9 cellular contexts compared by ENCODE assay signal in genomic region chr12:25377475-25378179, GRCh38.
DNase-seq lines count a peak whose midpoint lies in the region; ATAC-seq and TF ChIP-seq lines count a peak whose summit lies in the region.
"Had no signal": no experiment of that assay in that cellular context is flagged by ENCODE, and none has a peak within 500 bp of the region (broad histone marks: within the 10 kb centered on the region; RNA-seq: fewer than 3 reads in every experiment).

No MANE protein-coding gene starts in this region.

- RAD21 ChIA-PET in HCT116 (lab: Charles Lee; ENCODE audit: low non-redundant PET in 1 of 2, low total read pairs in 2 of 2, uncharacterized antibody in 2 of 2, unreplicated experiment in 2 of 2): no interaction called here

- TF ChIP-seq POLR2A in HCT116 (IDR thresholded peaks at IDR 0.05; ENCODE audit: borderline replicate concordance, extremely low read depth, insufficient read depth, insufficient read length) (no peak), prostate gland (IDR thresholded peaks at IDR 0.05) (no peak)

- CTCF ChIA-PET in AG04450 (lab: Charles Lee): interaction anchor here (0.6 to 2.5 kb wide), 3 partner anchors 11 to 172 kb away, joined by 3 to 11 read pairs (median 3); no protein-coding TSS in a partner anchor
- CTCF ChIA-PET in HCT116 (lab: Charles Lee): interaction anchor here (2.4 kb wide), 1 partner anchor 137 kb away, joined by 8 read pairs; no protein-coding TSS in a partner anchor

- peaks cover 3% of the 10 kb centered on the region for H3K36me3 Mint-ChIP-seq in T-helper 2 cell treated with Interferon-gamma antibody and Interleukin-4, amounts not matched to agents 5 μg/mL and 100 μg/mL, for 36 hours (ENCODE audit: low read depth)

- peaks cover 64% of the 10 kb centered on the region for H3K4me1 Mint-ChIP-seq in T-helper 2 cell treated with Interferon-gamma antibody and Interleukin-4, amounts not matched to agents 5 μg/mL and 100 μg/mL, for 36 hours (ENCODE audit: low read depth)

- no peaks in the 10 kb centered on the region for H4K20me1 ChIP-seq in HCT116 (ENCODE audit: insufficient read depth)

- H3K27me3 ChIP-seq in AG04450 (ENCODE audit: control insufficient read depth, insufficient read depth, low read length): no peaks in the 10 kb centered on the region
- no peaks in the 10 kb centered on the region for H3K27me3 ChIP-seq in HCT116 (ENCODE audit: insufficient read depth, low read length)
- no peaks in the 10 kb centered on the region for H3K27me3 ChIP-seq in foreskin keratinocyte
- H3K27me3 ChIP-seq in prostate gland (replicated peaks; ENCODE audit: insufficient read depth): no peaks in the 10 kb centered on the region
- H3K27me3 ChIP-seq: heart right ventricle had no signal

- no peak for TF ChIP-seq RAD21 in HCT116 (IDR thresholded peaks at IDR 0.05; ENCODE audit: low read depth)

- H3K9me3 Mint-ChIP-seq in T-helper 2 cell treated with Interferon-gamma antibody and Interleukin-4, amounts not matched to agents 5 μg/mL and 100 μg/mL, for 36 hours: peaks cover 7% of the 10 kb centered on the region

- 67% methylated on average over 5 of the region's 5 CpGs for WGBS in prostate gland

- H3K9me3 ChIP-seq in AG04450 (ENCODE audit: control insufficient read depth, insufficient read depth, low read length) (no peaks in the 10 kb centered on the region), HCT116 (ENCODE audit: control insufficient read depth in 1 of 2, insufficient read depth in 1 of 2, low read depth in 1 of 2, low read length in 2 of 2) (no peaks in the 10 kb centered on the region), prostate gland (no peaks in the 10 kb centered on the region)
- H3K9me3 ChIP-seq: heart right ventricle had no signal

- H3K4me1 ChIP-seq in HCT116 (ENCODE audit: control insufficient read depth in 1 of 2, insufficient read depth in 2 of 2, low read length in 2 of 2): peaks cover 0 to 15% of the 10 kb centered on the region in 2 experiments; a peak in 2 of 4 replicates
- H3K4me1 ChIP-seq in foreskin keratinocyte: peaks cover 16% of the 10 kb centered on the region
- no peaks in the 10 kb centered on the region for H3K4me1 ChIP-seq in prostate gland (replicated peaks)

- peak overlapping the region; percentile 48 for H3K4me2 ChIP-seq in HCT116 (ENCODE audit: low read length)

- peak; percentile 63 for DNase-seq in AG04450 (ENCODE audit: low read depth, low spot score)
- DNase-seq in HCT116 (ENCODE audit: low read depth, low spot score): no peak
- peak; percentile 61 for DNase-seq in T-helper 2 cell treated with Interferon-gamma antibody and Interleukin-4, amounts not matched to agents 5 μg/mL and 100 μg/mL, for 36 hours (ENCODE audit: low spot score)
- peak in 1 of 2 donors; percentile 55 for DNase-seq in foreskin keratinocyte
- no peak for DNase-seq in putamen (ENCODE audit: low spot score)
- no peak for DNase-seq in NCI-H2196 (lab: John Stamatoyannopoulos, UW; ENCODE audit: unreplicated experiment)
- DNase-seq in prostate gland (ENCODE audit: low spot score): no peak
- DNase-seq: heart right ventricle had no signal

- H2AFZ ChIP-seq in HCT116 (ENCODE audit: low read depth, low read length, poor library complexity, severe bottlenecking): peak overlapping the region; percentile 24

- intact Hi-C loops in HCT116 (cut with micrococcal nuclease): no loop called here
- intact Hi-C loops in prostate gland (cut with DNase I): no loop called here

- no peaks in the 10 kb centered on the region for H3K36me3 ChIP-seq in HCT116 (ENCODE audit: control insufficient read depth in 1 of 2, insufficient read depth in 2 of 2, low read length in 2 of 2)
- no peaks in the 10 kb centered on the region for H3K36me3 ChIP-seq in prostate gland
- H3K36me3 ChIP-seq: heart right ventricle had no signal

- POLR2A ChIA-PET in AG04450 (lab: Yijun Ruan, JAX): interaction anchor here (1.2 kb wide), 1 partner anchor 44 kb away, joined by 3 read pairs; no protein-coding TSS in a partner anchor
- POLR2A ChIA-PET in HCT116 (lab: Charles Lee): interaction anchor here (1.8 kb wide), 1 partner anchor 10 kb away, joined by 10 read pairs; no protein-coding TSS in a partner anchor

- TF ChIP-seq CTCF in AG04450 (IDR thresholded peaks at IDR 0.05; ENCODE audit: low read depth, low read length) (peak; percentile 24; the same call in 1 of the 2 replicates), HCT116 (IDR thresholded peaks at IDR 0.05 in 2 of 3, conservative IDR thresholded peaks at IDR 0.05 in 1 of 3; ENCODE audit: borderline replicate concordance in 1 of 3, insufficient read depth in 1 of 3, low read depth in 2 of 3, low read length in 2 of 3) (no peak), foreskin keratinocyte (conservative IDR thresholded peaks at IDR 0.05) (no peak), prostate gland (IDR thresholded peaks at IDR 0.05) (no peak)

- ATAC-seq in HCT116 (peak; percentile 52; the same call in 1 of the 2 replicates), foreskin keratinocyte (peak; percentile 49), HG02970 (IDR thresholded peaks at IDR 0.05; ENCODE audit: low FRiP score, unreplicated experiment) (no peak)

- H3K4me3 ChIP-seq in AG04450 (ENCODE audit: low read depth, low read length): no peak overlapping the region
- H3K4me3 ChIP-seq in HCT116 (replicated peaks in 1 of 2; ENCODE audit: low read depth in 1 of 2, low read length in 2 of 2): no peak overlapping the region
- no peak overlapping the region for H3K4me3 ChIP-seq in prostate gland
- H3K4me3 ChIP-seq: heart right ventricle had no signal

- peak overlapping the region; percentile 38 for H3K4me3 Mint-ChIP-seq in T-helper 2 cell treated with Interferon-gamma antibody and Interleukin-4, amounts not matched to agents 5 μg/mL and 100 μg/mL, for 36 hours

- H3K27ac ChIP-seq in AG04450 (ENCODE audit: low read depth, low read length): peak overlapping the region; percentile 21
- no peak overlapping the region for H3K27ac ChIP-seq in HCT116 (ENCODE audit: low read depth, low read length)
- no peak overlapping the region for H3K27ac ChIP-seq in foreskin keratinocyte
- H3K27ac ChIP-seq in prostate gland: no peak overlapping the region

- no peaks in the 10 kb centered on the region for H3K79me2 ChIP-seq in HCT116 (ENCODE audit: insufficient read depth, low read length)

- H3K9me2 ChIP-seq in HCT116 (ENCODE audit: insufficient read depth): no peaks in the 10 kb centered on the region

- H3K9ac ChIP-seq in HCT116 (ENCODE audit: low read length): no peak overlapping the region

- no TSS peak for BruUV-seq in HCT116 (replicated peaks; lab: Mats Ljungman, UMichigan)

- H3K27me3 Mint-ChIP-seq in T-helper 2 cell treated with Interferon-gamma antibody and Interleukin-4, amounts not matched to agents 5 μg/mL and 100 μg/mL, for 36 hours (ENCODE audit: low read depth): peaks cover 2% of the 10 kb centered on the region

- H3K27ac Mint-ChIP-seq in T-helper 2 cell treated with Interferon-gamma antibody and Interleukin-4, amounts not matched to agents 5 μg/mL and 100 μg/mL, for 36 hours: peak overlapping the region; percentile 73

TF ChIP-seq in HCT116, 20 proteins besides CTCF, POLR2A, EP300 and RAD21:
- TF ChIP-seq SP1 (IDR thresholded peaks at IDR 0.05; ENCODE audit: low read depth) (peak; percentile 13; the same call in 1 of the 2 replicates), EGR1 (IDR thresholded peaks at IDR 0.05; ENCODE audit: low read depth) (peak; percentile 71; the same call in 1 of the 2 replicates), MAX (IDR thresholded peaks at IDR 0.05) (no peak), ZFX (IDR thresholded peaks at IDR 0.05) (no peak), YY1 (IDR thresholded peaks at IDR 0.05; ENCODE audit: extremely low read depth, insufficient replicate concordance, low read depth, low read length) (no peak), CEBPB (IDR thresholded peaks at IDR 0.05; ENCODE audit: low read depth) (no peak), ELF1 (IDR thresholded peaks at IDR 0.05; ENCODE audit: borderline replicate concordance, low read depth) (no peak), SIN3A (IDR thresholded peaks at IDR 0.05; ENCODE audit: low read depth) (no peak), FOSL1 (IDR thresholded peaks at IDR 0.05; ENCODE audit: low read depth) (0 out of 2 replicates have a peak, but pooled peaks have one; percentile 15), ATF3 (IDR thresholded peaks at IDR 0.05) (no peak)
TF ChIP-seq in HCT116: peak in this region for 3.

Comparison
In these comparisons a context has a peak if more than half of its experiments do, and no peak if none do; other contexts are left out.
1. DNase-seq: peak in AG04450 (single experiment) and T-helper 2 cell treated with Interferon-gamma antibody and Interleukin-4, amounts not matched to agents 5 μg/mL and 100 μg/mL, for 36 hours (single experiment); none in HCT116 (single experiment), putamen (single experiment), NCI-H2196 (single experiment) and prostate gland (single experiment).